20 cellular contexts compared by ENCODE assay signal in the genomic region with DNA sequence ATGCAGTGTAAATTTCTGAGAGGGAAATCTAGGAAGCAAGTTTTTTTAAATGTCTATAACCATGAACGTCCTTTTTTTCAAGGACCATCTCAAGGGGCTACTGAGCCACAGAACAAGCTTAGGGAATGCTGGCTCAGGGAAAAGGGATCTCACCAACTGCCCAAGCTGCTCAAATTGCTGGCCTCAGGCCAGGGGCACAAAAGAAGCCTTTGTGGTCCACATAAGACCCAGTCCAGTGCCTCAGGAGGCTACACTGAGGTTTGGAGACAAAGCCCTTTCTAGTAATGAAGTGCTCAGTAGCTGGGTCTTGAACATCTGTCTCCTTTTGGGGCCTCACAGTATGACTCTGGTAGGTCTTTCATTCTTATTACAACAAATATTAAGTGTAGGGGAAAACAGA.
"Had no signal": no experiment of that assay in that cellular context is flagged by ENCODE, and none has a peak within 500 bp of the region (broad histone marks: within the 10 kb centered on the region; RNA-seq: fewer than 3 reads in every experiment).

No MANE protein-coding gene starts in this region.

- H3K4me1 ChIP-seq: gastroesophageal sphincter, left lung, prostate gland, right atrium auricular region, transverse colon, upper lobe of right lung, uterus had no signal

- H3K4me3 ChIP-seq: dorsolateral prefrontal cortex, gastroesophageal sphincter, heart left ventricle, hepatocyte, left lung, prostate gland, right atrium auricular region, thoracic aorta, transverse colon, upper lobe of right lung, uterus had no signal

- H3K9me3 ChIP-seq: prostate gland, right atrium auricular region, thoracic aorta, transverse colon, upper lobe of right lung, uterus had no signal

- H3K27ac ChIP-seq: dorsolateral prefrontal cortex, epithelial cell of prostate, gastroesophageal sphincter, heart left ventricle, hepatocyte, left lung, prostate gland, right atrium auricular region, thoracic aorta, transverse colon, upper lobe of right lung, uterus had no signal

- DNase-seq: dorsolateral prefrontal cortex; effector CD4-positive, alpha-beta T cell; foreskin fibroblast; heart left ventricle; kidney; left lung; mesenchymal stem cell; naive thymus-derived CD4-positive, alpha-beta T cell; stimulated activated CD4-positive, alpha-beta T cell treated with anti-CD3 and anti-CD28 coated beads, Interleukin-4, amount 100 ng/mL, for 4 hours; stimulated activated naive CD8-positive, alpha-beta T cell treated with anti-CD3 and anti-CD28 coated beads, Interleukin-15, Interleukin-2, amounts not matched to agents 100 U/mL and 50 U/mL, for 24 hours; substantia nigra; transverse colon; upper lobe of right lung; uterus had no signal

- H3K36me3 ChIP-seq: gastroesophageal sphincter, heart left ventricle, left lung, prostate gland, right atrium auricular region, thoracic aorta, transverse colon, upper lobe of right lung, uterus had no signal

- H3K27me3 ChIP-seq: dorsolateral prefrontal cortex, gastroesophageal sphincter, heart left ventricle, hepatocyte, left lung, right atrium auricular region, transverse colon, upper lobe of right lung, uterus had no signal
